In genomic region chr2:221262651-221263050, GRCh38 we compare ENCODE assay signal across 18 cellular contexts.
A peak's percentile ranks its signal among the peaks of the same experiment; 100 is the strongest.
DNase-seq lines count a peak whose midpoint lies in the region; ATAC-seq and TF ChIP-seq lines count a peak whose summit lies in the region.
"Had no signal": no experiment of that assay in that cellular context is flagged by ENCODE, and none has a peak within 500 bp of the region (broad histone marks: within the 10 kb centered on the region; RNA-seq: fewer than 3 reads in every experiment).

No MANE protein-coding gene starts in this region.

- BruUV-seq in mammary epithelial cell (replicated peaks; lab: Mats Ljungman, UMichigan) = no TSS peak
- no TSS peak for BruUV-seq in MCF 10A (replicated peaks; lab: Mats Ljungman, UMichigan)

- H3K4me1 ChIP-seq in mammary epithelial cell (ENCODE audit: insufficient read depth, low read length) (no peaks in the 10 kb centered on the region), foreskin keratinocyte (no peaks in the 10 kb centered on the region), endodermal cell (ENCODE audit: control insufficient read depth, insufficient read depth, low read length) (no peaks in the 10 kb centered on the region)
- H3K4me1 ChIP-seq: BLaER1, HAP-1 had no signal

- H3K36me3 ChIP-seq in mammary epithelial cell (ENCODE audit: insufficient read depth, low read length) (no peaks in the 10 kb centered on the region), endodermal cell (ENCODE audit: control insufficient read depth, insufficient read depth, low read length) (no peaks in the 10 kb centered on the region)
- H3K36me3 ChIP-seq: BLaER1, HAP-1 had no signal

- H3K4me2 ChIP-seq in mammary epithelial cell (ENCODE audit: insufficient read depth, low read depth, low read length) = no peak overlapping the region
- H3K4me2 ChIP-seq: BLaER1 had no signal

- ATAC-seq in foreskin keratinocyte = no peak
- ATAC-seq in HG03565 (IDR thresholded peaks at IDR 0.05; ENCODE audit: unreplicated experiment) = no peak
- ATAC-seq: GM12878, HepG2 had no signal

- no peaks in the 10 kb centered on the region for H3K9me3 ChIP-seq in mammary epithelial cell (replicated peaks; ENCODE audit: insufficient read depth, low read length)
- no peaks in the 10 kb centered on the region for H3K9me3 ChIP-seq in endodermal cell (ENCODE audit: control insufficient read depth, low read length)
- H3K9me3 ChIP-seq: BLaER1, HAP-1 had no signal

- no peak overlapping the region for H3K27ac Mint-ChIP-seq in MCF 10A (ENCODE audit: low read depth, unreplicated experiment)
- peak overlapping the region; percentile 6 for H3K27ac Mint-ChIP-seq in nephron progenitor cell
- H3K27ac Mint-ChIP-seq in endodermal cell = no peak overlapping the region
- H3K27ac Mint-ChIP-seq: CD14-positive monocyte; CD4-positive, alpha-beta memory T cell; IgD-negative memory B cell had no signal

- no peaks in the 10 kb centered on the region for H3K79me2 ChIP-seq in mammary epithelial cell (ENCODE audit: insufficient read depth, low read length)

- H3K27me3 ChIP-seq in mammary epithelial cell (ENCODE audit: insufficient read depth, low read length) = no peaks in the 10 kb centered on the region
- no peaks in the 10 kb centered on the region for H3K27me3 ChIP-seq in foreskin keratinocyte
- no peaks in the 10 kb centered on the region for H3K27me3 ChIP-seq in endodermal cell (ENCODE audit: control insufficient read depth, insufficient read depth, low read length, poor library complexity, severe bottlenecking)
- H3K27me3 ChIP-seq: BLaER1 had no signal

- H3K27me3 Mint-ChIP-seq in MCF 10A (ENCODE audit: insufficient read depth, unreplicated experiment) (no peaks in the 10 kb centered on the region), nephron progenitor cell (ENCODE audit: low read depth, poor library complexity) (peaks cover 4% of the 10 kb centered on the region), endodermal cell (ENCODE audit: insufficient read depth) (no peaks in the 10 kb centered on the region)

- DNase-seq in mammary epithelial cell = peak; percentile 26
- DNase-seq in MCF 10A (ENCODE audit: unreplicated experiment) = no peak
- DNase-seq in foreskin keratinocyte = peak; percentile 44 to 62
- DNase-seq in nephron progenitor cell = no peak
- no peak for DNase-seq in 8988T
- no peak for DNase-seq in endodermal cell
- DNase-seq: Calu3; CD4-positive, alpha-beta memory T cell; DMS79 treated with DMSO at 0.1 percent for 48 hours; KBM-7 had no signal

- in situ Hi-C loops in mammary epithelial cell (cut with MboI; ENCODE audit: low sequenced_read_pairs in 2 of 2) = no loop called here

- H4K20me1 ChIP-seq in mammary epithelial cell (ENCODE audit: insufficient read depth, low read length) = no peaks in the 10 kb centered on the region
- H4K20me1 ChIP-seq: BLaER1 had no signal

- POLR2A ChIA-PET in MCF 10A (lab: Yijun Ruan, JAX) = interaction anchor here (0.6 kb wide), 1 partner anchor 26 kb away, joined by 3 read pairs; no protein-coding TSS in a partner anchor

- TF ChIP-seq CTCF in mammary epithelial cell (conservative IDR thresholded peaks at IDR 0.05 in 1 of 2, IDR thresholded peaks at IDR 0.05 in 1 of 2; ENCODE audit: extremely low read depth in 1 of 2, insufficient read depth in 1 of 2, low read depth in 1 of 2, low read length in 2 of 2) (no peak), MCF 10A (IDR thresholded peaks at IDR 0.05; ENCODE audit: unreplicated experiment) (no peak), foreskin keratinocyte (conservative IDR thresholded peaks at IDR 0.05) (no peak), nephron progenitor cell (IDR thresholded peaks at IDR 0.05) (no peak), endodermal cell (conservative IDR thresholded peaks at IDR 0.05) (no peak)

- H2AFZ ChIP-seq in mammary epithelial cell (ENCODE audit: low read depth, low read length) = peak overlapping the region; percentile 57

- H3K4me3 Mint-ChIP-seq in MCF 10A (ENCODE audit: unreplicated experiment) (no peak overlapping the region), nephron progenitor cell (no peak overlapping the region), endodermal cell (no peak overlapping the region)
- H3K4me3 Mint-ChIP-seq: CD14-positive monocyte; CD4-positive, alpha-beta memory T cell; IgD-negative memory B cell had no signal

- no peak overlapping the region for H3K9ac ChIP-seq in mammary epithelial cell (ENCODE audit: insufficient read depth, low read length)
- H3K9ac ChIP-seq in endodermal cell (ENCODE audit: extremely low read depth, low read length, poor library complexity, severe bottlenecking) = no peak overlapping the region
- H3K9ac ChIP-seq: BLaER1 had no signal

- intact Hi-C loops in mammary epithelial cell (cut with micrococcal nuclease) (no loop called here), MCF 10A (cut with micrococcal nuclease) (no loop called here)

- no peaks in the 10 kb centered on the region for H3K4me1 Mint-ChIP-seq in MCF 10A (ENCODE audit: insufficient read depth, unreplicated experiment)
- peaks cover 19% of the 10 kb centered on the region for H3K4me1 Mint-ChIP-seq in nephron progenitor cell
- no peaks in the 10 kb centered on the region for H3K4me1 Mint-ChIP-seq in endodermal cell
- H3K4me1 Mint-ChIP-seq: CD14-positive monocyte, IgD-negative memory B cell had no signal

- WGBS in mammary epithelial cell (ENCODE audit: low coverage, missing lambda C conversion rate) = 5% methylated on average over 3 of the region's 3 CpGs
- WGBS in endodermal cell (ENCODE audit: insufficient coverage in 1 of 2, insufficient read length in 1 of 2), 2 experiments = 91% methylated on average over 3 of the region's 3 CpGs; no CpG with 5 or more reads in 1 of the 2 experiments

- dilution Hi-C loops in mammary epithelial cell (cut with HindIII; ENCODE audit: low sequenced_read_pairs) = no loop called here

- no peak overlapping the region for H3K27ac ChIP-seq in mammary epithelial cell (ENCODE audit: insufficient read depth, low read depth, low read length)
- H3K27ac ChIP-seq in foreskin keratinocyte = no peak overlapping the region
- no peak overlapping the region for H3K27ac ChIP-seq in endodermal cell (ENCODE audit: low read depth, low read length)
- H3K27ac ChIP-seq: 22Rv1, BLaER1 had no signal

- H3K36me3 Mint-ChIP-seq in MCF 10A (ENCODE audit: insufficient read depth, unreplicated experiment) (no peaks in the 10 kb centered on the region), nephron progenitor cell (ENCODE audit: low read depth) (peaks cover 11% of the 10 kb centered on the region), endodermal cell (ENCODE audit: low read depth) (no peaks in the 10 kb centered on the region)
- H3K36me3 Mint-ChIP-seq: CD14-positive monocyte; CD4-positive, alpha-beta memory T cell had no signal

- H3K9me3 Mint-ChIP-seq in MCF 10A (ENCODE audit: unreplicated experiment) (peaks cover 8% of the 10 kb centered on the region), nephron progenitor cell (peaks cover 14% of the 10 kb centered on the region), endodermal cell (peaks cover 7% of the 10 kb centered on the region)

- H3K4me3 ChIP-seq in mammary epithelial cell (replicated peaks in 1 of 3; ENCODE audit: insufficient read depth in 1 of 3, low read depth in 2 of 3, low read length in 3 of 3) (no peak overlapping the region), endodermal cell (ENCODE audit: low read length) (no peak overlapping the region)
- H3K4me3 ChIP-seq: BLaER1, GM12878, HAP-1 had no signal

- CTCF ChIA-PET in mammary epithelial cell (lab: Charles Lee; ENCODE audit: low non-redundant PET) (no interaction called here), MCF 10A (lab: Yijun Ruan, JAX) (interaction anchor here (0.6 to 0.7 kb wide), 2 partner anchors 24 to 230 kb away, joined by 3 read pairs; no protein-coding TSS in a partner anchor)

Comparison
In these comparisons a context has a peak if more than half of its experiments do, and no peak if none do; other contexts are left out.
1. DNase-seq: peak in mammary epithelial cell (single experiment) and foreskin keratinocyte (2 of 2); none in MCF 10A (single experiment), nephron progenitor cell (single experiment), 8988T (single experiment) and endodermal cell (single experiment).